Comparison of ENCODE assay signal across 15 cellular contexts in the genomic region with DNA sequence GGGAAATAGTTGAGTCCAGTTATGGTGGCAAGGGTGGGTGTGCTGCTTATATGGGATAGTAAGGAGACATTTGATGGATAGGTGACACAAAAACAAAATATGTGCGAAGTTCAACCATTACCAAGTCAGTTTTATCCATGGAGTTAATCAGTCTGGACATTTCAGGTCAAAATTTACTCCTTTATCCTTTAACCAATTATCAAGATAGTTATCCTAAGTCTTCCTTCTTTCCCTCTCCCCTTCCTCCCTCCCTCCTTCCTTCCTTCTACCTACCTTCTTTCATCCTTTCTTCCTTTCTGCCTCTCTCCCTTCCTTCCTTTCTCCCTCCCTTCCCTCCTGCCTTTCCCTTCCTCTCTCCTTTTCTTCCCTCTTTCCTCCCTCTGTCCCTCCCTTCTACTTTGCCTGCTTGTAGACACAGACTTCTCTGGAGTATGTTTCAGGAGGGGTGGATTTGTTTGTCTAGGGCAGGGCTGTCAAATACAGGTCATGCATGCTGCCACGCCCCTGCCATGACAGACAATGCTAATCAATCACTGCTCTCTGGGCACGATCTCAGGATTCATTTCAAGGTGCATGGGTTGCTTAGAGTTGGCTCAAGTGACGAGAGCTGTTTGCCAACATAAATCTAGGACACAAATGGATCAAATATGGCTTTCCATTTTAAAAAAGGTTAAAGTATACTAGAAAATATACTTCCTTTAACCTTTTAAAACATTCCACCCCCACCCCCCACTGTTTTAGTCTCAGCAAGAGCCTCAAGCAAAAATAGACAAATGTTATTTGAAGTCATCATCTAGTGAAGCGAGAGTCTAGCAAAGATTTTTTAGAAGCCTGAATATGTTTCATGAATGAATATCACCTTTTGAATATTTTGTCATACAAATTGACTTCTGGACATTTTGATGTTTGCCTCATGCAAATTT.
A peak's percentile ranks its signal among the peaks of the same experiment; 100 is the strongest.
DNase-seq lines count a peak whose midpoint lies in the region; ATAC-seq and TF ChIP-seq lines count a peak whose summit lies in the region.
"Had no signal": no experiment of that assay in that cellular context is flagged by ENCODE, and none has a peak within 500 bp of the region (broad histone marks: within the 10 kb centered on the region; RNA-seq: fewer than 3 reads in every experiment).

No MANE protein-coding gene starts in this region.

- H3K9me3 Mint-ChIP-seq in Caco-2 (ENCODE audit: unreplicated experiment) (no peaks in the 10 kb centered on the region), chondrocyte (ENCODE audit: low read depth) (no peaks in the 10 kb centered on the region)
- H3K9me3 Mint-ChIP-seq: activated CD8-positive, alpha-beta T cell treated with anti-CD3 and anti-CD28 coated beads for 36 hours had no signal

- peaks cover 46% of the 10 kb centered on the region for H3K4me1 ChIP-seq in Caco-2
- no peaks in the 10 kb centered on the region for H3K4me1 ChIP-seq in muscle layer of duodenum (ENCODE audit: control insufficient read depth in 1 of 2, insufficient read depth in 2 of 2, low read length in 2 of 2)
- H3K4me1 ChIP-seq in tibial nerve: no peaks in the 10 kb centered on the region
- H3K4me1 ChIP-seq in neuronal stem cell (ENCODE audit: control insufficient read depth in 2 of 2, insufficient read depth in 1 of 2, low read depth in 1 of 2, low read length in 2 of 2): peaks cover 12 to 26% of the 10 kb centered on the region in 2 donors

- BruUV-seq in Caco-2 (replicated peaks; lab: Mats Ljungman, UMichigan): no TSS peak

- H3K36me3 Mint-ChIP-seq in Caco-2 (ENCODE audit: insufficient read depth, unreplicated experiment) (no peaks in the 10 kb centered on the region), chondrocyte (ENCODE audit: low read depth) (no peaks in the 10 kb centered on the region)

- H2BK120ac ChIP-seq in neuronal stem cell (ENCODE audit: low read depth, low read length): no peak overlapping the region

- H3K36me3 ChIP-seq in Caco-2 (ENCODE audit: control insufficient read depth, insufficient read depth, low read length): no peaks in the 10 kb centered on the region
- no peaks in the 10 kb centered on the region for H3K36me3 ChIP-seq in muscle layer of duodenum (ENCODE audit: control insufficient read depth in 1 of 2, insufficient read depth in 2 of 2, low read length in 2 of 2)
- no peaks in the 10 kb centered on the region for H3K36me3 ChIP-seq in tibial nerve
- no peaks in the 10 kb centered on the region for H3K36me3 ChIP-seq in neuronal stem cell (replicated peaks in 1 of 2; ENCODE audit: control insufficient read depth in 2 of 2, insufficient read depth in 2 of 2, low read length in 2 of 2)

- H2AFZ ChIP-seq in neuronal stem cell (ENCODE audit: low read length): no peak overlapping the region

- DNase-seq in Caco-2: peak; percentile 81 to 90
- peak; percentile 59 for DNase-seq in LoVo (ENCODE audit: low spot score)
- no peak for DNase-seq in chondrocyte (ENCODE audit: low spot score)
- DNase-seq in tibial nerve (ENCODE audit: low spot score in 2 of 2): no peak
- no peak for DNase-seq in neuronal stem cell (ENCODE audit: low spot score)
- no peak for DNase-seq in substantia nigra (lab: John Stamatoyannopoulos, UW)
- DNase-seq: activated CD8-positive, alpha-beta T cell treated with anti-CD3 and anti-CD28 coated beads for 36 hours; activated naive CD4-positive, alpha-beta T cell treated with Interleukin-2 at 50 U/mL for 16 hours; C1 segment of cervical spinal cord; stimulated activated CD4-positive, alpha-beta T cell treated with anti-CD3 and anti-CD28 coated beads, Interleukin-1b, Interleukin-23, amount 100 ng/mL, for 48 hours; stimulated activated naive CD4-positive, alpha-beta T cell treated with Interleukin-2 at 50 U/mL for 16 hours; T-helper 9 cell had no signal

- no peaks in the 10 kb centered on the region for H3K27me3 Mint-ChIP-seq in Caco-2 (ENCODE audit: insufficient read depth, unreplicated experiment)
- H3K27me3 Mint-ChIP-seq in chondrocyte (ENCODE audit: low read depth): no peaks in the 10 kb centered on the region
- H3K27me3 Mint-ChIP-seq: activated CD8-positive, alpha-beta T cell treated with anti-CD3 and anti-CD28 coated beads for 36 hours had no signal

- no peak overlapping the region for H3K14ac ChIP-seq in neuronal stem cell (ENCODE audit: low read length)

- H3K27ac ChIP-seq in muscle layer of duodenum (ENCODE audit: low read length): peak overlapping the region; percentile 49
- H3K27ac ChIP-seq in tibial nerve: no peak overlapping the region
- no peak overlapping the region for H3K27ac ChIP-seq in neuronal stem cell (replicated peaks; ENCODE audit: low read length)
- H3K27ac ChIP-seq in substantia nigra (ENCODE audit: low read depth, low read length, poor library complexity, severe bottlenecking): no peak overlapping the region
- H3K27ac ChIP-seq: HL-60 had no signal

- no peak overlapping the region for H3K9ac ChIP-seq in neuronal stem cell (ENCODE audit: low read depth, low read length, poor library complexity)

- H3K4me2 ChIP-seq in neuronal stem cell (ENCODE audit: insufficient read depth, low read length, poor library complexity, severe bottlenecking): no peak overlapping the region

- H4K8ac ChIP-seq in neuronal stem cell (ENCODE audit: low read depth, low read length): no peak overlapping the region

- no peak overlapping the region for H3K18ac ChIP-seq in neuronal stem cell (ENCODE audit: low read length)

- no peak overlapping the region for H2BK15ac ChIP-seq in neuronal stem cell (ENCODE audit: low read length)

- no peak overlapping the region for H2BK5ac ChIP-seq in neuronal stem cell (ENCODE audit: low read length)

- 67 to 80% methylated on average over 5 of the region's 5 CpGs for WGBS in tibial nerve, 2 donors
- no CpG with 5 or more reads among the region's 5 CpGs for WGBS in neuronal stem cell (ENCODE audit: extremely low coverage in 2 of 2, insufficient read length in 2 of 2, insufficient replicate concordance in 1 of 2), 2 donors

- no peak overlapping the region for H3K4ac ChIP-seq in neuronal stem cell (ENCODE audit: low read length)

- no peak for ATAC-seq in HG03457 (IDR thresholded peaks at IDR 0.05; ENCODE audit: unreplicated experiment)
- ATAC-seq: activated CD8-positive, alpha-beta T cell treated with anti-CD3 and anti-CD28 coated beads for 36 hours had no signal

- no peak for TF ChIP-seq POLR2A in tibial nerve (IDR thresholded peaks at IDR 0.05)

- TF ChIP-seq EP300 in tibial nerve (IDR thresholded peaks at IDR 0.05): no peak

- H4K91ac ChIP-seq in neuronal stem cell (ENCODE audit: low read depth, low read length, poor library complexity): no peak overlapping the region

- TF ChIP-seq CTCF in Caco-2 (IDR thresholded peaks at IDR 0.05; ENCODE audit: insufficient read depth in 1 of 2, low read depth in 1 of 2, low read length in 1 of 2, severe bottlenecking in 1 of 2, unreplicated experiment in 1 of 2) (no peak), chondrocyte (IDR thresholded peaks at IDR 0.05) (no peak), tibial nerve (IDR thresholded peaks at IDR 0.05) (no peak)

- H3K27me3 ChIP-seq in Caco-2 (replicated peaks; ENCODE audit: control insufficient read depth, insufficient read depth, low read length): no peaks in the 10 kb centered on the region
- H3K27me3 ChIP-seq in muscle layer of duodenum (ENCODE audit: low read depth, low read length): no peaks in the 10 kb centered on the region
- H3K27me3 ChIP-seq in tibial nerve: no peaks in the 10 kb centered on the region
- H3K27me3 ChIP-seq in neuronal stem cell (ENCODE audit: control insufficient read depth in 3 of 3, insufficient read depth in 3 of 3, low read depth in 1 of 3, low read length in 3 of 3): no peaks in the 10 kb centered on the region

- H2AK5ac ChIP-seq in neuronal stem cell (ENCODE audit: low read depth, low read length): no peak overlapping the region

- H3K79me1 ChIP-seq in neuronal stem cell (ENCODE audit: low read depth, low read length): no peaks in the 10 kb centered on the region

- H3K4me3 ChIP-seq in Caco-2 (ENCODE audit: low read depth, low read length) (no peak overlapping the region), muscle layer of duodenum (ENCODE audit: low read depth in 1 of 2, low read length in 2 of 2) (no peak overlapping the region), tibial nerve (no peak overlapping the region), neuronal stem cell (ENCODE audit: low read length in 2 of 2) (no peak overlapping the region)

- H3K4me1 Mint-ChIP-seq in Caco-2 (ENCODE audit: low read depth, unreplicated experiment): peaks cover 33% of the 10 kb centered on the region
- peaks cover 24% of the 10 kb centered on the region for H3K4me1 Mint-ChIP-seq in chondrocyte (ENCODE audit: low read depth)

- intact Hi-C loops in Caco-2 (cut with micrococcal nuclease; ENCODE audit: unreplicated experiment): loop anchor here (1.0 to 5.0 kb wide), 9 partner anchors 23 to 341 kb away; no protein-coding TSS in a partner anchor

- H3K4me3 Mint-ChIP-seq in Caco-2 (ENCODE audit: unreplicated experiment): peak overlapping the region; percentile 60
- no peak overlapping the region for H3K4me3 Mint-ChIP-seq in chondrocyte (ENCODE audit: unreplicated experiment)
- H3K4me3 Mint-ChIP-seq: activated CD8-positive, alpha-beta T cell treated with anti-CD3 and anti-CD28 coated beads for 36 hours had no signal

- CTCF ChIA-PET in Caco-2 (lab: Charles Lee): no interaction called here

- POLR2A ChIA-PET in Caco-2 (lab: Charles Lee): interaction anchor here (0.6 kb wide), 1 partner anchor 281 kb away, joined by 9 read pairs; no protein-coding TSS in a partner anchor

- H3K9me3 ChIP-seq in Caco-2 (no peaks in the 10 kb centered on the region), muscle layer of duodenum (ENCODE audit: control insufficient read depth in 1 of 2, low read length in 2 of 2) (no peaks in the 10 kb centered on the region), tibial nerve (no peaks in the 10 kb centered on the region), neuronal stem cell (replicated peaks in 1 of 2; ENCODE audit: control insufficient read depth in 2 of 2, insufficient read depth in 1 of 2, low read depth in 1 of 2, low read length in 2 of 2) (no peaks in the 10 kb centered on the region)

- H2BK12ac ChIP-seq in neuronal stem cell (ENCODE audit: low read length): no peak overlapping the region

- peak overlapping the region; percentile 88 for H3K27ac Mint-ChIP-seq in Caco-2 (ENCODE audit: unreplicated experiment)
- H3K27ac Mint-ChIP-seq in chondrocyte (ENCODE audit: unreplicated experiment): peak overlapping the region; percentile 24
- H3K27ac Mint-ChIP-seq: activated CD8-positive, alpha-beta T cell treated with anti-CD3 and anti-CD28 coated beads for 36 hours had no signal

- H3K23ac ChIP-seq in neuronal stem cell (ENCODE audit: low read depth, low read length, poor library complexity): no peak overlapping the region

Comparison
In these comparisons a context has a peak if more than half of its experiments do, and no peak if none do; other contexts are left out.
1. DNase-seq: peak in Caco-2 (2 of 2) and LoVo (single experiment); none in chondrocyte (single experiment), tibial nerve (0 of 2), neuronal stem cell (single experiment) and substantia nigra (0 of 49).